ENCODE assay signal across 23 cellular contexts in genomic region chr3:152517517-152517916, GRCh38.
A peak's percentile ranks its signal among the peaks of the same experiment; 100 is the strongest.
DNase-seq lines count a peak whose midpoint lies in the region; ATAC-seq and TF ChIP-seq lines count a peak whose summit lies in the region.
"Had no signal": no experiment of that assay in that cellular context is flagged by ENCODE, and none has a peak within 500 bp of the region (broad histone marks: within the 10 kb centered on the region; RNA-seq: fewer than 3 reads in every experiment).

No MANE protein-coding gene starts in this region.

- TF ChIP-seq CTCF in SK-N-SH (IDR thresholded peaks at IDR 0.05) (no peak), SU-DHL-6 (IDR thresholded peaks at IDR 0.05; ENCODE audit: insufficient read depth, low read length, poor library complexity, severe bottlenecking) (no peak)

- ATAC-seq in SK-N-SH treated with all-trans-retinoic acid at 6 μM for 48 hours (peak; percentile 33; the same call in 2 of the 3 replicates), HG03520 (IDR thresholded peaks at IDR 0.05; ENCODE audit: unreplicated experiment) (no peak), GM19395 (IDR thresholded peaks at IDR 0.05; ENCODE audit: unreplicated experiment) (no peak)
- ATAC-seq in stimulated activated naive B cell treated with anti-CD40 and anti-IgM and Interleukin-4, amounts not matched to agents 10 μg/mL and 1 μg/mL and 100 μg/mL, for 72 hours (replicated peaks) = no peak

- POLR2A ChIA-PET in SK-N-SH (lab: Yijun Ruan, JAX) = no interaction called here

- CTCF ChIA-PET in SK-N-SH (lab: Yijun Ruan, JAX) = interaction anchor here (1.0 to 1.7 kb wide), 3 partner anchors 8 to 17 kb away, joined by 3 to 7 read pairs (median 3); no protein-coding TSS in a partner anchor

- H3F3A ChIP-seq in SK-N-SH (replicated peaks; ENCODE audit: insufficient read depth) = no peaks in the 10 kb centered on the region
- no peaks in the 10 kb centered on the region for H3F3A ChIP-seq in SU-DHL-6 (ENCODE audit: insufficient read depth)

- WGBS in SK-N-SH (ENCODE audit: low lambda C conversion rate) = 20% methylated on average over 2 of the region's 2 CpGs

- H3K36me3 Mint-ChIP-seq in stimulated activated naive B cell treated with anti-CD40 and anti-IgM and Interleukin-4, amounts not matched to agents 10 μg/mL and 1 μg/mL and 100 μg/mL, for 72 hours = peaks cover 33 to 34% of the 10 kb centered on the region in 2 donors
- H3K36me3 Mint-ChIP-seq: CD4-positive, CD25-positive, alpha-beta regulatory T cell; IgD-negative memory B cell had no signal

- H3K27me3 ChIP-seq in SK-N-SH (ENCODE audit: insufficient read depth) (no peaks in the 10 kb centered on the region), SU-DHL-6 (ENCODE audit: low read length) (no peaks in the 10 kb centered on the region), iPS-20b (ENCODE audit: insufficient read depth, low read length) (no peaks in the 10 kb centered on the region)

- no peak overlapping the region for H3K9ac ChIP-seq in SK-N-SH
- H3K9ac ChIP-seq in SU-DHL-6 (ENCODE audit: low read length) = no peak overlapping the region
- 0 out of 2 replicates have a peak overlapping the region, but pooled peaks have one; percentile 1 for H3K9ac ChIP-seq in iPS-20b (ENCODE audit: low read depth, low read length)

- TF ChIP-seq EP300 in SK-N-SH (IDR thresholded peaks at IDR 0.05; ENCODE audit: borderline replicate concordance in 1 of 2, low read depth in 1 of 2, low read length in 1 of 2) = no peak

- no peak for TF ChIP-seq RAD21 in SK-N-SH (IDR thresholded peaks at IDR 0.05; ENCODE audit: low read length)

- DNase-seq in SK-N-SH (no peak), DMS 273 (lab: John Stamatoyannopoulos, UW; ENCODE audit: unreplicated experiment) (no peak)
- DNase-seq in stimulated activated naive B cell treated with anti-CD40 and anti-IgM and Interleukin-4, amounts not matched to agents 10 μg/mL and 1 μg/mL and 100 μg/mL, for 72 hours = no peak
- DNase-seq: Caco-2; CD4-positive, CD25-positive, alpha-beta regulatory T cell; DMS153; GF-D8; Kasumi-1; MM.1S; NCI-H1092 treated with DMSO at 0.1 percent for 48 hours; NCI-H2081 treated with DMSO at 0.1 percent for 48 hours; NCI-H748 treated with DMSO at 0.1 percent for 48 hours; PC-9; SIG-M5 had no signal

- H3K27ac Mint-ChIP-seq in stimulated activated naive B cell treated with anti-CD40 and anti-IgM and Interleukin-4, amounts not matched to agents 10 μg/mL and 1 μg/mL and 100 μg/mL, for 72 hours = peak overlapping the region; percentile 82
- H3K27ac Mint-ChIP-seq: CD4-positive, CD25-positive, alpha-beta regulatory T cell had no signal

- H2AFZ ChIP-seq in SK-N-SH (ENCODE audit: low read depth) (no peak overlapping the region), SU-DHL-6 (ENCODE audit: low read depth, low read length, severe bottlenecking) (no peak overlapping the region)
- H2AFZ ChIP-seq: PC-9 had no signal

- H3K4me1 ChIP-seq in SK-N-SH (ENCODE audit: control insufficient read depth in 1 of 2, insufficient read depth in 2 of 2, low read depth in 1 of 2, low read length in 1 of 2) = no peaks in the 10 kb centered on the region
- peaks cover 23% of the 10 kb centered on the region for H3K4me1 ChIP-seq in iPS-20b (ENCODE audit: insufficient read depth, low read length)
- H3K4me1 ChIP-seq: Caco-2 had no signal

- no peak overlapping the region for H3K4me3 ChIP-seq in SK-N-SH (ENCODE audit: low read depth in 2 of 2, low read length in 1 of 2)
- no peak overlapping the region for H3K4me3 ChIP-seq in SU-DHL-6 (ENCODE audit: insufficient read depth, low read length, poor library complexity, severe bottlenecking)
- peak overlapping the region; percentile 17; the same call in 1 of the 2 replicates for H3K4me3 ChIP-seq in iPS-20b (ENCODE audit: low read length)
- H3K4me3 ChIP-seq: PC-9 had no signal

- no peaks in the 10 kb centered on the region for H3K36me3 ChIP-seq in SK-N-SH (replicated peaks in 1 of 2; ENCODE audit: control insufficient read depth in 1 of 2, insufficient read depth in 2 of 2, low read length in 1 of 2)
- no peaks in the 10 kb centered on the region for H3K36me3 ChIP-seq in SU-DHL-6 (ENCODE audit: low read length)
- no peaks in the 10 kb centered on the region for H3K36me3 ChIP-seq in iPS-20b (ENCODE audit: insufficient read depth, low read depth, low read length)

- no peaks in the 10 kb centered on the region for H3K9me2 ChIP-seq in SK-N-SH
- no peaks in the 10 kb centered on the region for H3K9me2 ChIP-seq in SU-DHL-6 (replicated peaks; ENCODE audit: insufficient read depth, low read length)

- H3K9me3 Mint-ChIP-seq in stimulated activated naive B cell treated with anti-CD40 and anti-IgM and Interleukin-4, amounts not matched to agents 10 μg/mL and 1 μg/mL and 100 μg/mL, for 72 hours = peaks cover 0 to 4% of the 10 kb centered on the region in 2 donors
- H3K9me3 Mint-ChIP-seq: CD4-positive, CD25-positive, alpha-beta regulatory T cell; IgD-negative memory B cell had no signal

- H3K79me2 ChIP-seq in SK-N-SH (ENCODE audit: insufficient read depth) (no peaks in the 10 kb centered on the region), SU-DHL-6 (ENCODE audit: insufficient read depth, low read length) (no peaks in the 10 kb centered on the region)

- H3K9me3 ChIP-seq in SK-N-SH (no peaks in the 10 kb centered on the region), SU-DHL-6 (ENCODE audit: insufficient read depth, low read length) (no peaks in the 10 kb centered on the region), iPS-20b (ENCODE audit: insufficient read depth, low read depth, low read length) (no peaks in the 10 kb centered on the region)
- H3K9me3 ChIP-seq: Caco-2 had no signal

- H3K27ac ChIP-seq in SK-N-SH (ENCODE audit: low read depth in 2 of 2, low read length in 1 of 2) = no peak overlapping the region
- H3K27ac ChIP-seq in SU-DHL-6 (ENCODE audit: low read depth, low read length) = peak overlapping the region; percentile 66; the same call in 1 of the 2 replicates
- H3K27ac ChIP-seq in iPS-20b (ENCODE audit: low read length) = no peak overlapping the region
- H3K27ac ChIP-seq: 22Rv1, HL-60, PC-9, RWPE1 had no signal

- H3K4me1 Mint-ChIP-seq in stimulated activated naive B cell treated with anti-CD40 and anti-IgM and Interleukin-4, amounts not matched to agents 10 μg/mL and 1 μg/mL and 100 μg/mL, for 72 hours = peaks cover 33 to 71% of the 10 kb centered on the region in 2 donors
- H3K4me1 Mint-ChIP-seq: CD4-positive, CD25-positive, alpha-beta regulatory T cell had no signal

- H3K4me3 Mint-ChIP-seq in stimulated activated naive B cell treated with anti-CD40 and anti-IgM and Interleukin-4, amounts not matched to agents 10 μg/mL and 1 μg/mL and 100 μg/mL, for 72 hours = no peak overlapping the region
- H3K4me3 Mint-ChIP-seq: CD4-positive, CD25-positive, alpha-beta regulatory T cell had no signal

- H3K27me3 Mint-ChIP-seq in stimulated activated naive B cell treated with anti-CD40 and anti-IgM and Interleukin-4, amounts not matched to agents 10 μg/mL and 1 μg/mL and 100 μg/mL, for 72 hours = no peaks in the 10 kb centered on the region
- H3K27me3 Mint-ChIP-seq: IgD-negative memory B cell had no signal

- H3K4me2 ChIP-seq in SK-N-SH (no peak overlapping the region), SU-DHL-6 (ENCODE audit: low read depth, low read length, poor library complexity, severe bottlenecking) (no peak overlapping the region)
- H3K4me2 ChIP-seq: PC-9 had no signal

- H4K20me1 ChIP-seq in SK-N-SH (ENCODE audit: insufficient read depth) (no peaks in the 10 kb centered on the region), SU-DHL-6 (ENCODE audit: low read depth, low read length) (no peaks in the 10 kb centered on the region)

TF ChIP-seq in SK-N-SH treated with all-trans-retinoic acid at 6 μM for 48 hours, 23 proteins besides CTCF, POLR2A, EP300 and RAD21 (continues in another document):
- no peak for TF ChIP-seq RARB (CRISPR knock-in tag; IDR thresholded peaks at IDR 0.05)
- no peak for TF ChIP-seq ARNTL (CRISPR knock-in tag; IDR thresholded peaks at IDR 0.05; ENCODE audit: borderline replicate concordance, low read depth)
- no peak for TF ChIP-seq ZFP30 (CRISPR knock-in tag; IDR thresholded peaks at IDR 0.05)
- no peak for TF ChIP-seq CSDC2 (CRISPR knock-in tag; IDR thresholded peaks at IDR 0.05)
- TF ChIP-seq ZNF8 (CRISPR knock-in tag; IDR thresholded peaks at IDR 0.05) = no peak
- TF ChIP-seq GLIS3 (CRISPR knock-in tag; IDR thresholded peaks at IDR 0.05) = no peak
- no peak for TF ChIP-seq ESRRG (CRISPR knock-in tag; IDR thresholded peaks at IDR 0.05)
- TF ChIP-seq OSR1 (CRISPR knock-in tag; IDR thresholded peaks at IDR 0.05) = no peak

TF ChIP-seq in SK-N-SH, 30 proteins besides CTCF, POLR2A, EP300 and RAD21:
- TF ChIP-seq IRF3 (IDR thresholded peaks at IDR 0.05; ENCODE audit: low read depth, low read length) (no peak), YY1 (IDR thresholded peaks at IDR 0.05; ENCODE audit: low read depth) (no peak), FOXM1 (IDR thresholded peaks at IDR 0.05; ENCODE audit: low read depth) (no peak), PBX3 (IDR thresholded peaks at IDR 0.05) (no peak), USF2 (IDR thresholded peaks at IDR 0.05; ENCODE audit: borderline replicate concordance, low read depth, low read length) (no peak), SMC3 (IDR thresholded peaks at IDR 0.05; ENCODE audit: low read depth, low read length) (no peak), GABPA (IDR thresholded peaks at IDR 0.05; ENCODE audit: low read depth) (no peak)
